ENCODE assay signal across 30 cellular contexts in genomic region chr1:213704941-213705340, GRCh38.
"Had no signal": no experiment of that assay in that cellular context is flagged by ENCODE, and none has a peak within 500 bp of the region (broad histone marks: within the 10 kb centered on the region; RNA-seq: fewer than 3 reads in every experiment).

No MANE protein-coding gene starts in this region.

- H3K4me3 ChIP-seq: ovary, psoas muscle, right lobe of liver, sigmoid colon, suprapubic skin, testis, tibial artery, transverse colon, upper lobe of right lung, uterus had no signal

- ATAC-seq: naive thymus-derived CD4-positive, alpha-beta T cell; natural killer cell; psoas muscle; right cardiac atrium; stimulated activated effector memory CD8-positive, alpha-beta T cell treated with anti-CD3 and anti-CD28 coated beads, Interleukin-12 subunit alpha, Interleukin-12 subunit beta, amount 100 ng/mL, for 72 hours; stimulated activated naive B cell treated with anti-CD40 and anti-IgM and Interleukin-4, amounts not matched to agents 10 μg/mL and 1 μg/mL and 100 μg/mL, for 72 hours; upper lobe of right lung had no signal

- H3K27ac Mint-ChIP-seq: naive thymus-derived CD4-positive, alpha-beta T cell; natural killer cell; nephron progenitor cell; progenitor cell of endocrine pancreas; stimulated activated effector memory CD8-positive, alpha-beta T cell treated with anti-CD3 and anti-CD28 coated beads, Interleukin-12 subunit alpha, Interleukin-12 subunit beta, amount 100 ng/mL, for 72 hours; stimulated activated naive B cell treated with anti-CD40 and anti-IgM and Interleukin-4, amounts not matched to agents 10 μg/mL and 1 μg/mL and 100 μg/mL, for 72 hours; stimulated activated naive CD8-positive, alpha-beta T cell treated with anti-CD3 and anti-CD28 coated beads, Interleukin-15, Interleukin-2, amounts not matched to agents 100 ng/mL and 50 ng/mL, for 24 hours; type B pancreatic cell had no signal

- H3K27me3 ChIP-seq: ovary, right lobe of liver, sigmoid colon, suprapubic skin, testis, tibial artery, transverse colon, upper lobe of right lung, uterus had no signal

- H3K36me3 Mint-ChIP-seq: natural killer cell; stimulated activated effector memory CD8-positive, alpha-beta T cell treated with anti-CD3 and anti-CD28 coated beads, Interleukin-12 subunit alpha, Interleukin-12 subunit beta, amount 100 ng/mL, for 72 hours; stimulated activated naive B cell treated with anti-CD40 and anti-IgM and Interleukin-4, amounts not matched to agents 10 μg/mL and 1 μg/mL and 100 μg/mL, for 72 hours; type B pancreatic cell had no signal

- H3K36me3 ChIP-seq: ovary, right lobe of liver, sigmoid colon, suprapubic skin, tibial artery, transverse colon, upper lobe of right lung, uterus had no signal

- H3K4me1 Mint-ChIP-seq: natural killer cell; nephron progenitor cell; neural crest cell; stimulated activated effector memory CD8-positive, alpha-beta T cell treated with anti-CD3 and anti-CD28 coated beads, Interleukin-12 subunit alpha, Interleukin-12 subunit beta, amount 100 ng/mL, for 72 hours; stimulated activated naive B cell treated with anti-CD40 and anti-IgM and Interleukin-4, amounts not matched to agents 10 μg/mL and 1 μg/mL and 100 μg/mL, for 72 hours had no signal

- H3K4me3 Mint-ChIP-seq: naive thymus-derived CD4-positive, alpha-beta T cell; natural killer cell; nephron progenitor cell; neural crest cell; stimulated activated effector memory CD8-positive, alpha-beta T cell treated with anti-CD3 and anti-CD28 coated beads, Interleukin-12 subunit alpha, Interleukin-12 subunit beta, amount 100 ng/mL, for 72 hours; stimulated activated naive B cell treated with anti-CD40 and anti-IgM and Interleukin-4, amounts not matched to agents 10 μg/mL and 1 μg/mL and 100 μg/mL, for 72 hours; stimulated activated naive CD8-positive, alpha-beta T cell treated with anti-CD3 and anti-CD28 coated beads, Interleukin-15, Interleukin-2, amounts not matched to agents 100 ng/mL and 50 ng/mL, for 24 hours; type B pancreatic cell had no signal

- H3K9ac ChIP-seq: parathyroid adenoma had no signal

- H3K4me1 ChIP-seq: parathyroid adenoma, psoas muscle, right lobe of liver, sigmoid colon, suprapubic skin, testis, tibial artery, transverse colon, upper lobe of right lung, uterus had no signal

- DNase-seq: naive thymus-derived CD4-positive, alpha-beta T cell; natural killer cell; nephron progenitor cell; occipital lobe; ovary; posterior cingulate gyrus; psoas muscle; right cardiac atrium; right lobe of liver; sigmoid colon; small intestine; stimulated activated CD4-positive, alpha-beta T cell treated with anti-CD3 and anti-CD28 coated beads, Interleukin-15, amount 100 ng/mL, for 24 hours; stimulated activated CD4-positive, alpha-beta T cell treated with anti-CD3 and anti-CD28 coated beads, Interleukin-2, amount 100 ng/mL, for 24 hours; stimulated activated CD4-positive, alpha-beta T cell treated with anti-CD3 and anti-CD28 coated beads, Interleukin-2, amount 100 ng/mL, for 48 hours; stimulated activated CD4-positive, alpha-beta T cell treated with anti-CD3 and anti-CD28 coated beads, Interleukin-4, amount 100 ng/mL, for 24 hours; stimulated activated naive B cell treated with anti-CD40 and anti-IgM and Interleukin-4, amounts not matched to agents 10 μg/mL and 1 μg/mL and 100 μg/mL, for 72 hours; stimulated activated naive CD4-positive, alpha-beta T cell treated with Interleukin-2 at 50 U/mL for 16 hours; substantia nigra; testis; tibial artery; transverse colon; upper lobe of right lung; uterus had no signal

- H3K9me3 Mint-ChIP-seq: type B pancreatic cell had no signal

- H3K27ac ChIP-seq: ovary, parathyroid adenoma, psoas muscle, right lobe of liver, sigmoid colon, suprapubic skin, testis, tibial artery, transverse colon, upper lobe of right lung, uterus had no signal

- H3K9me3 ChIP-seq: ovary, psoas muscle, right lobe of liver, testis, tibial artery had no signal

- H3K27me3 Mint-ChIP-seq: progenitor cell of endocrine pancreas; stimulated activated naive CD8-positive, alpha-beta T cell treated with anti-CD3 and anti-CD28 coated beads, Interleukin-15, Interleukin-2, amounts not matched to agents 100 ng/mL and 50 ng/mL, for 24 hours; type B pancreatic cell had no signal
